In genomic region chr12:92140919-92141536, GRCh38 we compare ENCODE assay signal across 8 cellular contexts. TPM values are rescaled to one million over a fixed set of nuclear protein-coding genes. Genes with fewer than 3 reads are reported as not detected.
A peak's percentile ranks its signal among the peaks of the same experiment; 100 is the strongest.
DNase-seq lines count a peak whose midpoint lies in the region; ATAC-seq, FAIRE-seq and TF ChIP-seq lines count a peak whose summit lies in the region.

No MANE protein-coding gene starts in this region.

- peak overlapping the region; percentile 94 to 99 for H3K4me3 ChIP-seq in stomach smooth muscle (ENCODE audit: low read length in 2 of 2)

- POLR2A ChIA-PET in activated CD8-positive, alpha-beta T cell treated with anti-CD3 and anti-CD28 coated beads for 36 hours (lab: Charles Lee) = interaction anchor here (1.0 to 6.5 kb wide), 4 partner anchors 6 to 265 kb away, joined by 3 to 105 read pairs (median 46); no protein-coding TSS in a partner anchor

- DNase-seq in T-helper 1 cell (no peak), LoVo (ENCODE audit: low spot score) (no peak), NCI-H1048 (lab: John Stamatoyannopoulos, UW) (no peak)
- no peak for DNase-seq in activated CD8-positive, alpha-beta T cell treated with anti-CD3 and anti-CD28 coated beads for 36 hours

- intact Hi-C loops in activated CD8-positive, alpha-beta T cell treated with anti-CD3 and anti-CD28 coated beads for 36 hours (cut with micrococcal nuclease) = loop anchor here (5.0 kb wide), 3 partner anchors 329 to 759 kb away; no protein-coding TSS in a partner anchor

- H3K9me3 Mint-ChIP-seq in T-helper 1 cell treated with Interleukin-12 subunit alpha and Interleukin-12 subunit beta and Interleukin-4 antibody, amounts not matched to agents 30 μg/mL and 1 μg/mL, for 36 hours = no peaks in the 10 kb centered on the region
- no peaks in the 10 kb centered on the region for H3K9me3 Mint-ChIP-seq in activated CD8-positive, alpha-beta T cell treated with anti-CD3 and anti-CD28 coated beads for 36 hours

- no peaks in the 10 kb centered on the region for H3K9me3 ChIP-seq in stomach smooth muscle (ENCODE audit: control insufficient read depth in 2 of 2, low read length in 2 of 2)

- H3K27me3 ChIP-seq in stomach smooth muscle (ENCODE audit: control insufficient read depth in 1 of 2, insufficient read depth in 2 of 2, low read length in 2 of 2) = no peaks in the 10 kb centered on the region

- H3K9ac ChIP-seq in stomach smooth muscle (ENCODE audit: low read length in 2 of 2) = peak overlapping the region in 1 of 2 donors; percentile 97

- ATAC-seq in activated CD8-positive, alpha-beta T cell treated with anti-CD3 and anti-CD28 coated beads for 36 hours = no peak
- no peak for ATAC-seq in HG03521 (IDR thresholded peaks at IDR 0.05; ENCODE audit: unreplicated experiment)

- peak; percentile 9 for FAIRE-seq in islet of Langerhans (lab: Jason Lieb, UNC)

- peaks cover 4% of the 10 kb centered on the region in 2 donors for H3K36me3 ChIP-seq in stomach smooth muscle (ENCODE audit: control insufficient read depth in 2 of 2, insufficient read depth in 2 of 2, low read length in 2 of 2)

- H3K4me3 Mint-ChIP-seq in T-helper 1 cell treated with Interleukin-12 subunit alpha and Interleukin-12 subunit beta and Interleukin-4 antibody, amounts not matched to agents 30 μg/mL and 1 μg/mL, for 36 hours = peak overlapping the region; percentile 99
- H3K4me3 Mint-ChIP-seq in activated CD8-positive, alpha-beta T cell treated with anti-CD3 and anti-CD28 coated beads for 36 hours = peak overlapping the region; percentile 97

- H3K27ac ChIP-seq in stomach smooth muscle (ENCODE audit: low read length) = no peak overlapping the region

- H3K4me1 Mint-ChIP-seq in T-helper 1 cell treated with Interleukin-12 subunit alpha and Interleukin-12 subunit beta and Interleukin-4 antibody, amounts not matched to agents 30 μg/mL and 1 μg/mL, for 36 hours (ENCODE audit: low read depth) = peaks cover 46% of the 10 kb centered on the region
- H3K4me1 Mint-ChIP-seq in activated CD8-positive, alpha-beta T cell treated with anti-CD3 and anti-CD28 coated beads for 36 hours (ENCODE audit: low read depth) = peaks cover 15% of the 10 kb centered on the region

- CTCF ChIA-PET in activated CD8-positive, alpha-beta T cell treated with anti-CD3 and anti-CD28 coated beads for 36 hours (lab: Charles Lee) = no interaction called here

- no peaks in the 10 kb centered on the region for H3K27me3 Mint-ChIP-seq in T-helper 1 cell treated with Interleukin-12 subunit alpha and Interleukin-12 subunit beta and Interleukin-4 antibody, amounts not matched to agents 30 μg/mL and 1 μg/mL, for 36 hours (ENCODE audit: low read depth)
- no peaks in the 10 kb centered on the region for H3K27me3 Mint-ChIP-seq in activated CD8-positive, alpha-beta T cell treated with anti-CD3 and anti-CD28 coated beads for 36 hours

- peaks cover 6% of the 10 kb centered on the region for H3K4me1 ChIP-seq in stomach smooth muscle (ENCODE audit: control insufficient read depth, insufficient read depth, low read length)

- peak overlapping the region; percentile 97 for H3K27ac Mint-ChIP-seq in T-helper 1 cell treated with Interleukin-12 subunit alpha and Interleukin-12 subunit beta and Interleukin-4 antibody, amounts not matched to agents 30 μg/mL and 1 μg/mL, for 36 hours
- H3K27ac Mint-ChIP-seq in activated CD8-positive, alpha-beta T cell treated with anti-CD3 and anti-CD28 coated beads for 36 hours = peak overlapping the region; percentile 94

- no peak for TF ChIP-seq CTCF in activated CD8-positive, alpha-beta T cell treated with anti-CD3 and anti-CD28 coated beads for 36 hours (IDR thresholded peaks at IDR 0.05)

- peaks cover 73% of the 10 kb centered on the region for H3K36me3 Mint-ChIP-seq in T-helper 1 cell treated with Interleukin-12 subunit alpha and Interleukin-12 subunit beta and Interleukin-4 antibody, amounts not matched to agents 30 μg/mL and 1 μg/mL, for 36 hours (ENCODE audit: low read depth)
- peaks cover 89% of the 10 kb centered on the region for H3K36me3 Mint-ChIP-seq in activated CD8-positive, alpha-beta T cell treated with anti-CD3 and anti-CD28 coated beads for 36 hours (ENCODE audit: low read depth)

RNA-seq across cellular contexts. Expression of gene BTG1, which starts 4.6 kb away (rescaled TPM):
- total RNA-seq in activated CD8-positive, alpha-beta T cell treated with anti-CD3 and anti-CD28 coated beads for 36 hours = 100 to 1,000 TPM; 197 to 200 TPM
